In the genomic region with DNA sequence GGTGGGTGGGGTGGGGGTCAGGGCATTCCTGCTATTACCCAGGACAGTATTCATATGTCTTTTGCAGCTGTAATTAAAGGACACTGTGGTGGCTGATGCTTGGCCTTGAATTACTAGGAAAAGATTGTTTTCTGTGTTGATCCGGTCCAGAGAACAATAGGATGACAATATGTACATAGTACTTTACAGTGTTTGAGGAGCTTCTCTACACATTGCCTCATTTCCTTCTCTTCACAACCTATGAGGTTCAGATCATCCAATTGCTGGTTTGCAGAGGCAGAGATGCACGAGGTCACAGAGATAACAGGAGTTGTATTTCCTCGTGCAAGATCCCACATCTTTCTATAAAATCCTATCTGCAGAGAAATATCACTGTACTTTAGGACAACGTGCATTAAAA, we compare ENCODE assay signal across 1 cellular context.
TF ChIP-seq lines count a peak whose summit lies in the region.

No MANE protein-coding gene starts in this region.

TF ChIP-seq in HepG2, 621 proteins besides CTCF, POLR2A, EP300 and RAD21 (continued from another document):
- TF ChIP-seq NR2F6 (IDR thresholded peaks at IDR 0.05) = peak; percentile 52
- TF ChIP-seq NR2F6 (CRISPR knock-in tag; IDR thresholded peaks at IDR 0.05) = no peak
- TF ChIP-seq ZBTB40 (IDR thresholded peaks at IDR 0.05) = no peak
- no peak for TF ChIP-seq ZBTB40 (CRISPR knock-in tag; IDR thresholded peaks at IDR 0.05)
- TF ChIP-seq NAIF1 (CRISPR knock-in tag; IDR thresholded peaks at IDR 0.05; ENCODE audit: borderline replicate concordance) = no peak
